23 cellular contexts compared by ENCODE assay signal in genomic region chr1:5802606-5803005, GRCh38.
DNase-seq lines count a peak whose midpoint lies in the region; ATAC-seq, FAIRE-seq and TF ChIP-seq lines count a peak whose summit lies in the region.
"Had no signal": no experiment of that assay in that cellular context is flagged by ENCODE, and none has a peak within 500 bp of the region (broad histone marks: within the 10 kb centered on the region; RNA-seq: fewer than 3 reads in every experiment).

No MANE protein-coding gene starts in this region.

- peaks cover 12% of the 10 kb centered on the region; the same call in 1 of the 2 replicates for H3K23me2 ChIP-seq in H1 (ENCODE audit: low read depth, low read length)

- in situ Hi-C loops in HepG2 (cut with HindIII; ENCODE audit: extremely low pct_ligation_motif_present, low pct_unique_long_range_greater_than_20kb) (no loop called here), HAP-1 (cut with MboI; ENCODE audit: low sequenced_read_pairs) (no loop called here)

- H3K27me3 ChIP-seq in HepG2 (ENCODE audit: control insufficient read depth in 1 of 2, insufficient read depth in 2 of 2, low read length in 2 of 2) (peaks cover 0 to 10% of the 10 kb centered on the region in 2 experiments; a peak in 2 of 5 replicates), right lobe of liver (no peaks in the 10 kb centered on the region), H1 (replicated peaks in 1 of 4; ENCODE audit: control insufficient read depth in 3 of 4, extremely low read depth in 1 of 4, insufficient read depth in 3 of 4, low read length in 3 of 4) (no peaks in the 10 kb centered on the region), HAP-1 (ENCODE audit: low read depth) (peaks cover 2% of the 10 kb centered on the region; the same call in 1 of the 2 replicates)

- POLR2A ChIA-PET in HepG2 (lab: Yijun Ruan, JAX) (no interaction called here), H1 (lab: Charles Lee; ENCODE audit: partially characterized antibody) (no interaction called here)

- no peak overlapping the region for H3K27ac ChIP-seq in HepG2 (ENCODE audit: extremely low read length, insufficient read depth, low read length)
- H3K27ac ChIP-seq in right lobe of liver: no peak overlapping the region
- no peak overlapping the region for H3K27ac ChIP-seq in H1 (ENCODE audit: low read depth, low read length)
- H3K27ac ChIP-seq: 22Rv1, A549 had no signal

- peaks cover 11% of the 10 kb centered on the region; the same call in 1 of the 2 replicates for H3K4me1 ChIP-seq in HepG2 (ENCODE audit: insufficient read depth, low read length)
- no peaks in the 10 kb centered on the region for H3K4me1 ChIP-seq in right lobe of liver
- H3K4me1 ChIP-seq in H1 (replicated peaks in 1 of 4; ENCODE audit: control insufficient read depth in 3 of 4, insufficient read depth in 4 of 4, low read length in 3 of 4): peaks cover 0 to 3% (median 1%) of the 10 kb centered on the region in 4 experiments; a peak in 4 of 7 replicates
- H3K4me1 ChIP-seq in HAP-1: no peaks in the 10 kb centered on the region
- H3K4me1 ChIP-seq: A549 had no signal

- H4K5ac ChIP-seq in H1 (ENCODE audit: insufficient read length, low read depth, low read length): no peak overlapping the region

- TF ChIP-seq POLR2A in HepG2 (IDR thresholded peaks at IDR 0.05; ENCODE audit: insufficient read depth in 1 of 2, low read depth in 2 of 2, low read length in 2 of 2) (no peak), right lobe of liver (IDR thresholded peaks at IDR 0.05) (no peak), H1 (IDR thresholded peaks at IDR 0.05; ENCODE audit: control extremely low read depth in 1 of 2, low read depth in 2 of 2, low read length in 2 of 2) (no peak)

- TF ChIP-seq CTCF in HepG2 (CRISPR knock-in tag; IDR thresholded peaks at IDR 0.05) (no peak), right lobe of liver (IDR thresholded peaks at IDR 0.05) (no peak), H1 (IDR thresholded peaks at IDR 0.05; ENCODE audit: control extremely low read depth in 1 of 3, insufficient read depth in 1 of 3, low read depth in 1 of 3, low read length in 3 of 3) (no peak)

- H2BK12ac ChIP-seq in H1 (ENCODE audit: low read depth, low read length): no peak overlapping the region

- H3K79me2 ChIP-seq in HepG2 (ENCODE audit: insufficient read depth, low read length) (no peaks in the 10 kb centered on the region), H1 (ENCODE audit: control insufficient read depth in 1 of 2, insufficient read depth in 2 of 2, low read length in 2 of 2) (no peaks in the 10 kb centered on the region)

- H3K9me3 ChIP-seq in HepG2 (ENCODE audit: low read length): no peaks in the 10 kb centered on the region
- H3K9me3 ChIP-seq in right lobe of liver: no peaks in the 10 kb centered on the region
- peaks cover 0 to 5% of the 10 kb centered on the region in 2 experiments; a peak in 2 of 4 replicates for H3K9me3 ChIP-seq in H1 (ENCODE audit: insufficient read depth in 2 of 2, low read depth in 1 of 2, low read length in 1 of 2)
- no peaks in the 10 kb centered on the region for H3K9me3 ChIP-seq in HAP-1
- H3K9me3 ChIP-seq: A549 had no signal

- no peaks in the 10 kb centered on the region for H3K36me3 ChIP-seq in HepG2 (replicated peaks in 1 of 2; ENCODE audit: control insufficient read depth in 1 of 2, insufficient read depth in 2 of 2, low read length in 2 of 2)
- H3K36me3 ChIP-seq in right lobe of liver: no peaks in the 10 kb centered on the region
- H3K36me3 ChIP-seq in H1 (ENCODE audit: control insufficient read depth in 2 of 4, insufficient read depth in 4 of 4, low read length in 3 of 4): no peaks in the 10 kb centered on the region
- no peaks in the 10 kb centered on the region for H3K36me3 ChIP-seq in HAP-1 (replicated peaks)

- TF ChIP-seq RAD21 in HepG2 (CRISPR knock-in tag; IDR thresholded peaks at IDR 0.05): no peak
- no peak for TF ChIP-seq RAD21 in H1 (IDR thresholded peaks at IDR 0.05 in 1 of 2, conservative IDR thresholded peaks at IDR 0.05 in 1 of 2; ENCODE audit: low read depth in 2 of 2, low read length in 2 of 2)

- TF ChIP-seq EP300 in HepG2 (IDR thresholded peaks at IDR 0.05; ENCODE audit: low read depth in 2 of 2, low read length in 2 of 2) (no peak), HepG2 (CRISPR knock-in tag; IDR thresholded peaks at IDR 0.05; ENCODE audit: borderline replicate concordance) (no peak), H1 (IDR thresholded peaks at IDR 0.05; ENCODE audit: borderline replicate concordance in 1 of 2, low read depth in 2 of 2, low read length in 2 of 2) (no peak)

- H4K91ac ChIP-seq in H1 (replicated peaks; ENCODE audit: insufficient read length, low read length): no peak overlapping the region

- H4K20me1 ChIP-seq in HepG2 (ENCODE audit: insufficient read depth, low read length): no peaks in the 10 kb centered on the region
- H4K20me1 ChIP-seq in H1 (replicated peaks in 1 of 2; ENCODE audit: control insufficient read depth in 1 of 2, insufficient read depth in 2 of 2, low read length in 2 of 2): peaks cover 0 to 1% of the 10 kb centered on the region in 2 experiments

- no peak overlapping the region for H3K23ac ChIP-seq in H1 (ENCODE audit: insufficient read length)

- DNase-seq in HepG2 (ENCODE audit: low spot score): no peak
- DNase-seq in right lobe of liver: no peak
- no peak for DNase-seq in H1 (ENCODE audit: low read depth in 1 of 2, low spot score in 2 of 2)
- DNase-seq in HAP-1 (ENCODE audit: low spot score in 2 of 2): no peak
- DNase-seq: AML-193; C1 segment of cervical spinal cord; CD4-positive, alpha-beta memory T cell; CD4-positive, CD25-positive, alpha-beta regulatory T cell; CD8-positive, alpha-beta memory T cell; COR-L47; DMS 273 treated with DMSO at 0.1 percent for 48 hours; DMS153; DMS53; DMS79; DND-41; EL; GDM1 had no signal

- H3K9ac ChIP-seq in HepG2 (ENCODE audit: insufficient read depth, low read depth, low read length) (no peak overlapping the region), H1 (replicated peaks in 1 of 4; ENCODE audit: extremely low read depth in 1 of 4, low read depth in 3 of 4, low read length in 3 of 4) (no peak overlapping the region)

- BruUV-seq in HepG2 (replicated peaks; lab: Mats Ljungman, UMichigan): no TSS peak

- CTCF ChIA-PET in HepG2 (lab: Yijun Ruan, JAX; ENCODE audit: low intra/inter-chr PET ratio, low total read pairs): no interaction called here
- CTCF ChIA-PET in H1 (lab: Charles Lee; ENCODE audit: partially characterized antibody): interaction anchor here (0.9 to 1.0 kb wide), 2 partner anchors 29 to 1152 kb away, joined by 3 to 4 read pairs; no protein-coding TSS in a partner anchor

- H3K18ac ChIP-seq in H1 (ENCODE audit: extremely low read depth, low read length): no peak overlapping the region

- H2BK5ac ChIP-seq in H1 (ENCODE audit: low read depth, low read length): no peak overlapping the region

- no peak overlapping the region for H2AK5ac ChIP-seq in H1 (ENCODE audit: low read depth, low read length)

- peak overlapping the region; percentile 99 for H3K56ac ChIP-seq in H1 (replicated peaks; ENCODE audit: insufficient read length, low read depth, low read length)

- intact Hi-C loops in HepG2 (cut with micrococcal nuclease; ENCODE audit: unreplicated experiment) (no loop called here), right lobe of liver (cut with DNase I) (no loop called here)

- FAIRE-seq in HepG2 (lab: Jason Lieb, UNC) (no peak), H1 (lab: Jason Lieb, UNC) (no peak)
- FAIRE-seq: A549, GM12878, GM12892, GM18507 had no signal

- 0% methylated on average over 1 of the region's 1 CpG for WGBS in HepG2 (ENCODE audit: low lambda C conversion rate)
- WGBS in right lobe of liver (ENCODE audit: insufficient coverage, low coverage, low lambda C conversion rate, missing lambda C conversion rate): 50% methylated on average over 1 of the region's 1 CpG
- 100% methylated on average over 1 of the region's 1 CpG; no CpG with 5 or more reads in 1 of the 2 experiments for WGBS in H1 (ENCODE audit: extremely low coverage in 1 of 2, insufficient coverage in 1 of 2, insufficient read length in 1 of 2, insufficient replicate concordance in 2 of 2, low coverage in 1 of 2, low lambda C conversion rate in 2 of 2, missing lambda C conversion rate in 1 of 2), 2 experiments

- no peak overlapping the region for H2BK15ac ChIP-seq in H1 (ENCODE audit: low read length)

- H3K4me3 ChIP-seq in HepG2 (replicated peaks in 1 of 3; ENCODE audit: insufficient read depth in 1 of 3, low read depth in 2 of 3, low read length in 3 of 3) (no peak overlapping the region), right lobe of liver (no peak overlapping the region), H1 (ENCODE audit: extremely low read depth in 1 of 4, insufficient read depth in 2 of 4, low read depth in 3 of 4, low read length in 4 of 4) (no peak overlapping the region), HAP-1 (no peak overlapping the region)
- H3K4me3 ChIP-seq: A549, GM12878 had no signal

- no peak overlapping the region for H2AFZ ChIP-seq in HepG2 (ENCODE audit: low read length)
- H2AFZ ChIP-seq in H1 (ENCODE audit: low read length): no peak overlapping the region

- no peak overlapping the region for H2BK20ac ChIP-seq in H1 (ENCODE audit: low read length)

- H2BK120ac ChIP-seq in H1 (replicated peaks; ENCODE audit: low read depth, low read length): no peak overlapping the region

- H3K4me2 ChIP-seq in HepG2 (ENCODE audit: low read depth, low read length) (no peak overlapping the region), H1 (ENCODE audit: insufficient read depth in 1 of 2, low read depth in 2 of 2, low read length in 2 of 2) (no peak overlapping the region)
- H3K4me2 ChIP-seq: A549 had no signal

- H4K8ac ChIP-seq in H1 (ENCODE audit: extremely low read depth, insufficient read depth, low read length): no peak overlapping the region

- no peak overlapping the region for H3K4ac ChIP-seq in H1 (replicated peaks; ENCODE audit: insufficient read length, low read depth, low read length)

- H3K14ac ChIP-seq in H1 (ENCODE audit: insufficient read length): no peak overlapping the region

- H3K79me1 ChIP-seq in H1 (ENCODE audit: low read depth, low read length): no peaks in the 10 kb centered on the region

- ATAC-seq in HepG2: no peak
- no peak for ATAC-seq in right lobe of liver
- no peak for ATAC-seq in HG03196 (IDR thresholded peaks at IDR 0.05; ENCODE audit: unreplicated experiment)
- ATAC-seq: A549, GM12878 had no signal

TF ChIP-seq in HepG2, 621 proteins besides CTCF, POLR2A, EP300 and RAD21:
- TF ChIP-seq CREB1 (IDR thresholded peaks at IDR 0.05): peak; percentile 83
- no peak for TF ChIP-seq CREB1 (CRISPR knock-in tag; IDR thresholded peaks at IDR 0.05)
- TF ChIP-seq RXRA (CRISPR knock-in tag; IDR thresholded peaks at IDR 0.05): no peak
- TF ChIP-seq ZNF225 (CRISPR knock-in tag; IDR thresholded peaks at IDR 0.05): no peak
- TF ChIP-seq RARA (CRISPR knock-in tag; IDR thresholded peaks at IDR 0.05): no peak
TF ChIP-seq in HepG2: peak in this region for 1.

TF ChIP-seq in H1, 55 proteins besides CTCF, POLR2A, EP300 and RAD21:
- TF ChIP-seq KDM4A (IDR thresholded peaks at IDR 0.05; ENCODE audit: low read depth, low read length, severe bottlenecking): no peak
- TF ChIP-seq CHD2 (IDR thresholded peaks at IDR 0.05; ENCODE audit: low read length): no peak
- TF ChIP-seq SAP30 (IDR thresholded peaks at IDR 0.05; ENCODE audit: insufficient read depth, insufficient replicate concordance, low read length): no peak
- no peak for TF ChIP-seq GABPA (IDR thresholded peaks at IDR 0.05; ENCODE audit: borderline replicate concordance, insufficient read depth, low read length)
- TF ChIP-seq CBX8 (IDR thresholded peaks at IDR 0.05; ENCODE audit: borderline replicate concordance, low read depth, low read length): no peak
